14 cellular contexts compared by ENCODE assay signal in genomic region chr21:34743831-34744230, GRCh38.
A peak's percentile ranks its signal among the peaks of the same experiment; 100 is the strongest.
DNase-seq lines count a peak whose midpoint lies in the region; ATAC-seq and TF ChIP-seq lines count a peak whose summit lies in the region.
"Had no signal": no experiment of that assay in that cellular context is flagged by ENCODE, and none has a peak within 500 bp of the region (broad histone marks: within the 10 kb centered on the region; RNA-seq: fewer than 3 reads in every experiment).

No MANE protein-coding gene starts in this region.

- H2BK5ac ChIP-seq in mesendoderm (ENCODE audit: low read length) = no peak overlapping the region

- no peaks in the 10 kb centered on the region for H3K9me3 ChIP-seq in A673 (ENCODE audit: low read depth, low read length, poor library complexity, severe bottlenecking)

- no peak for ATAC-seq in activated naive CD4-positive, alpha-beta T cell treated with anti-CD3 and anti-CD28 coated beads, Interleukin-2, amount 50 U/mL, for 72 hours
- ATAC-seq in GM18873 (IDR thresholded peaks at IDR 0.05; ENCODE audit: low FRiP score, unreplicated experiment) = no peak
- ATAC-seq: activated T-cell treated with anti-CD3 and anti-CD28 coated beads, Interleukin-2, amount 50 U/mL, for 72 hours had no signal

- H3K23ac ChIP-seq in mesendoderm (ENCODE audit: low read length) = peak overlapping the region; percentile 9

- no peak overlapping the region for H3K56ac ChIP-seq in mesendoderm (ENCODE audit: low read length)

- CTCF ChIA-PET in A673 (lab: Charles Lee) = no interaction called here

- POLR2A ChIA-PET in A673 (lab: Charles Lee; ENCODE audit: low non-redundant PET) = no interaction called here

- no peak overlapping the region for H3K4me3 ChIP-seq in choroid plexus epithelial cell (ENCODE audit: low read depth, low read length)
- no peak overlapping the region for H3K4me3 ChIP-seq in mesendoderm (ENCODE audit: low read length)
- H3K4me3 ChIP-seq in A673 (ENCODE audit: low read depth, low read length, poor library complexity, severe bottlenecking) = no peak overlapping the region

- no peak overlapping the region for H2BK15ac ChIP-seq in mesendoderm (replicated peaks; ENCODE audit: low read depth)

- no peaks in the 10 kb centered on the region for H3K79me2 ChIP-seq in mesendoderm (ENCODE audit: control insufficient read depth, insufficient read depth, low read length)

- H3K9me3 Mint-ChIP-seq in activated naive CD4-positive, alpha-beta T cell treated with anti-CD3 and anti-CD28 coated beads, Interleukin-2, amount 50 U/mL, for 72 hours = no peaks in the 10 kb centered on the region
- H3K9me3 Mint-ChIP-seq: activated B cell treated with CpG ODN at 0.5 μM for 24 hours; activated T-cell treated with anti-CD3 and anti-CD28 coated beads, Interleukin-2, amount 50 U/mL, for 72 hours had no signal

- H2BK120ac ChIP-seq in mesendoderm (ENCODE audit: low read depth, low read length) = no peak overlapping the region

- H4K8ac ChIP-seq in mesendoderm (ENCODE audit: low read depth, low read length) = no peak overlapping the region

- no peak overlapping the region for H3K4me2 ChIP-seq in mesendoderm (ENCODE audit: low read length)

- H4K5ac ChIP-seq in mesendoderm (ENCODE audit: low read length) = no peak overlapping the region

- H3K79me1 ChIP-seq in mesendoderm (ENCODE audit: low read length) = no peaks in the 10 kb centered on the region

- no peak for TF ChIP-seq CTCF in choroid plexus epithelial cell (conservative IDR thresholded peaks at IDR 0.05; ENCODE audit: low read depth, low read length)
- TF ChIP-seq CTCF in A673 (conservative IDR thresholded peaks at IDR 0.05; ENCODE audit: low read depth, low read length) = no peak

- H3K4me1 ChIP-seq in mesendoderm (ENCODE audit: control insufficient read depth, low read depth, low read length) = no peaks in the 10 kb centered on the region
- H3K4me1 ChIP-seq in A673 (ENCODE audit: insufficient read depth, low read length, poor library complexity, severe bottlenecking) = no peaks in the 10 kb centered on the region

- no peak overlapping the region for H3K9ac ChIP-seq in mesendoderm (ENCODE audit: low read length)

- H3K27ac Mint-ChIP-seq in activated naive CD4-positive, alpha-beta T cell treated with anti-CD3 and anti-CD28 coated beads, Interleukin-2, amount 50 U/mL, for 72 hours = no peak overlapping the region
- H3K27ac Mint-ChIP-seq: activated B cell treated with CpG ODN at 0.5 μM for 24 hours; activated T-cell treated with anti-CD3 and anti-CD28 coated beads, Interleukin-2, amount 50 U/mL, for 72 hours had no signal

- no peak overlapping the region for H3K18ac ChIP-seq in mesendoderm (ENCODE audit: low read length)

- H2AK5ac ChIP-seq in mesendoderm (ENCODE audit: low read length) = no peak overlapping the region

- H3K27ac ChIP-seq in mesendoderm (ENCODE audit: low read depth, low read length) (no peak overlapping the region), caudate nucleus (ENCODE audit: low read depth, low read length) (no peak overlapping the region), A673 (ENCODE audit: low read depth, low read length, poor library complexity, severe bottlenecking) (no peak overlapping the region)

- intact Hi-C loops in A673 (cut with micrococcal nuclease; ENCODE audit: unreplicated experiment) = loop anchor here (2.0 kb wide), 3 partner anchors 1097 to 1285 kb away; no protein-coding TSS in a partner anchor

- H3K27me3 ChIP-seq in mesendoderm (ENCODE audit: insufficient read depth, low read length, poor library complexity) (no peaks in the 10 kb centered on the region), A673 (replicated peaks; ENCODE audit: insufficient read depth, low read depth, low read length, poor library complexity) (no peaks in the 10 kb centered on the region)

- WGBS in mesendoderm (ENCODE audit: extremely low coverage, insufficient coverage, low lambda C conversion rate) = no CpG with 5 or more reads among the region's 9 CpGs

- H3K36me3 ChIP-seq in mesendoderm (ENCODE audit: control insufficient read depth, insufficient read depth, low read length) (no peaks in the 10 kb centered on the region), A673 (ENCODE audit: insufficient read depth, low read length, poor library complexity, severe bottlenecking) (no peaks in the 10 kb centered on the region)

- H3K36me3 Mint-ChIP-seq in activated naive CD4-positive, alpha-beta T cell treated with anti-CD3 and anti-CD28 coated beads, Interleukin-2, amount 50 U/mL, for 72 hours = no peaks in the 10 kb centered on the region

- DNase-seq in AG08395 (ENCODE audit: low spot score) (peak; percentile 82), LHCN-M2 (ENCODE audit: low read depth) (peak; percentile 90), choroid plexus epithelial cell (ENCODE audit: low read depth) (peak; percentile 44), mesendoderm (no peak), caudate nucleus (lab: John Stamatoyannopoulos, UW) (no peak), A673 (ENCODE audit: low spot score) (no peak)
- no peak for DNase-seq in activated naive CD4-positive, alpha-beta T cell treated with anti-CD3 and anti-CD28 coated beads, Interleukin-2, amount 50 U/mL, for 72 hours (ENCODE audit: low spot score in 2 of 2)
- DNase-seq: activated B cell treated with CpG ODN at 0.5 μM for 24 hours; activated T-cell treated with anti-CD3 and anti-CD28 coated beads, Interleukin-2, amount 50 U/mL, for 72 hours; GDM1; hypothalamus; NCI-H2227 treated with DMSO at 0.1 percent for 48 hours; SHP77 treated with DMSO at 0.1 percent for 48 hours had no signal

- no TSS peak for BruUV-seq in A673 (replicated peaks; lab: Mats Ljungman, UMichigan)

- no peak overlapping the region for H3K4ac ChIP-seq in mesendoderm (ENCODE audit: low read depth, low read length)

Comparison
In these comparisons a context has a peak if more than half of its experiments do, and no peak if none do; other contexts are left out.
1. DNase-seq: peak in AG08395 (single experiment), LHCN-M2 (single experiment) and choroid plexus epithelial cell (single experiment); none in mesendoderm (single experiment), caudate nucleus (0 of 61), A673 (single experiment) and activated naive CD4-positive, alpha-beta T cell treated with anti-CD3 and anti-CD28 coated beads, Interleukin-2, amount 50 U/mL, for 72 hours (0 of 2).